Comparison of ENCODE assay signal across 8 cellular contexts in the genomic region with DNA sequence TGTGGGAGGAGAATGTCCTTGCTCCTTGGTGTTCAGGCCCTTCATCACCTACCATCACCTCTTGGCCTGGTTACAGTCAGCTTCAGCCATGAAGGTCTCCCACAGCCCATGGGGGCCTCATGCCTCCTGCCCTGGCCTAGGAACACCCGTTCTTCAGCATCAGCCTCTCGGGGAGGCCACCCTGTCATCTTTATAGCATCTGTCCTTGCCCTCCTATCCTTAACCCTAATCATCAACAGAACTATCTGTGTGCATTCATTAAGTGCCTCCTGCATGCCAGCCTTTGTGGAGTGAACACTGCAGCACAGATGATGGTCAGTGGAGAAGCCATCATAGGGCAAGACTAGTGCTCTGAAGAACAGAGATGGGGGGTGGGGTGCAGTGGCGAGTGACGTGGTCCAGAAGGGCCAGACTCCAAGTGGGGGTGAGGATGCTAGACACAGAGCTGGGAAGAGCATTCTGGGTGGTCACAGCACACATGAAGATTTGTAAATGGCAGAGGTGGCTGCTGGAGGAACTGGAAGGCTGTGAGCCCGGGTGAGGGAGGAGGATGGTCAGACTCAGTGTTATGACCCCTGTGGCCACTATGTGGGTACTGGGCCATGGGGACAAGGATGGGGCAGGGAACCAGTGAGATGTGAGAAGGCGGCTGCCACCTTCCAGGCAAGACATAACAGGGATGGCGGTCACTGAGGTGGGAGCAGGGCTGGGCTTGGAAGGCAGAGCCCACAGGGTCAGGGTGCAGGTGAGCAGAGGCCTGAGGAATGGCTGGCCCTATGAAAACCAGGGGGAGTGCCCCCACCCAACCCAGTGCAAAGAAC. TPM values are rescaled to one million over a fixed set of nuclear protein-coding genes. Genes with fewer than 3 reads are reported as not detected.
DNase-seq lines count a peak whose midpoint lies in the region; ATAC-seq and TF ChIP-seq lines count a peak whose summit lies in the region.

No MANE protein-coding gene starts in this region.

- peaks cover 0 to 24% (median 18%) of the 10 kb centered on the region in 4 donors for H3K4me1 ChIP-seq in tibial artery

- H3K36me3 Mint-ChIP-seq in activated naive CD4-positive, alpha-beta T cell treated with anti-CD3 and anti-CD28 coated beads, Interleukin-2, amount 10 ng/mL, durations not matched to agents 7 days and 5 days: peaks cover 47% of the 10 kb centered on the region
- peaks cover 35% of the 10 kb centered on the region for H3K36me3 Mint-ChIP-seq in activated CD8-positive, alpha-beta T cell treated with anti-CD3 and anti-CD28 coated beads, Interleukin-2, amount 10 ng/mL, durations not matched to agents 7 days and 5 days (ENCODE audit: low read depth)

- H3K27ac ChIP-seq in tibial artery: peak overlapping the region in 1 of 2 donors; percentile 96

- peaks cover 8 to 14% (median 13%) of the 10 kb centered on the region in 3 donors for H3K9me3 ChIP-seq in tibial artery

- CTCF ChIA-PET in activated naive CD4-positive, alpha-beta T cell treated with anti-CD3 and anti-CD28 coated beads, Interleukin-2, amount 10 ng/mL, durations not matched to agents 7 days and 5 days (lab: Charles Lee): no interaction called here
- CTCF ChIA-PET in activated CD8-positive, alpha-beta T cell treated with anti-CD3 and anti-CD28 coated beads, Interleukin-2, amount 10 ng/mL, durations not matched to agents 7 days and 5 days (lab: Charles Lee): interaction anchor here (1.2 to 2.1 kb wide), 5 partner anchors 13 to 136 kb away, joined by 3 to 7 read pairs (median 4); no protein-coding TSS in a partner anchor

- peak; percentile 18 for DNase-seq in activated naive CD4-positive, alpha-beta T cell treated with anti-CD3 and anti-CD28 coated beads, Interleukin-2, amount 10 ng/mL, durations not matched to agents 7 days and 5 days
- DNase-seq in activated naive CD4-positive, alpha-beta T cell (lab: John Stamatoyannopoulos, UW): no peak
- no peak for DNase-seq in activated CD8-positive, alpha-beta T cell treated with anti-CD3 and anti-CD28 coated beads, Interleukin-2, amount 10 ng/mL, durations not matched to agents 7 days and 5 days
- peak; percentile 41 for DNase-seq in left lobe of liver (ENCODE audit: low spot score)
- peak; percentile 12 to 61 for DNase-seq in tibial artery
- DNase-seq in AG08396 (ENCODE audit: low spot score): no peak
- no peak for DNase-seq in EL

- H3K27ac Mint-ChIP-seq in activated naive CD4-positive, alpha-beta T cell treated with anti-CD3 and anti-CD28 coated beads, Interleukin-2, amount 10 ng/mL, durations not matched to agents 7 days and 5 days: peak overlapping the region; percentile 98
- peak overlapping the region; percentile 98 for H3K27ac Mint-ChIP-seq in activated CD8-positive, alpha-beta T cell treated with anti-CD3 and anti-CD28 coated beads, Interleukin-2, amount 10 ng/mL, durations not matched to agents 7 days and 5 days

- intact Hi-C loops in tibial artery (cut with DNase I; ENCODE audit: low total_unique reads): loop anchor here (10.0 kb wide), 1 partner anchor 978 kb away; a partner anchor contains a TSS

- H3K36me3 ChIP-seq in tibial artery: no peaks in the 10 kb centered on the region

- TF ChIP-seq CTCF in tibial artery (IDR thresholded peaks at IDR 0.05): no peak

- POLR2A ChIA-PET in activated CD8-positive, alpha-beta T cell treated with anti-CD3 and anti-CD28 coated beads, Interleukin-2, amount 10 ng/mL, durations not matched to agents 7 days and 5 days (lab: Charles Lee): interaction anchor here (0.6 to 1.0 kb wide), 2 partner anchors 28 kb away, joined by 4 read pairs; no protein-coding TSS in a partner anchor

- no peak for ATAC-seq in activated CD8-positive, alpha-beta T cell treated with anti-CD3 and anti-CD28 coated beads, Interleukin-2, amount 10 ng/mL, durations not matched to agents 7 days and 5 days
- no peak for ATAC-seq in left lobe of liver
- ATAC-seq in GM18873 (IDR thresholded peaks at IDR 0.05; ENCODE audit: low FRiP score, unreplicated experiment): no peak

- H3K4me3 ChIP-seq in tibial artery: no peak overlapping the region

- no peaks in the 10 kb centered on the region for H3K27me3 ChIP-seq in tibial artery

- H3K27me3 Mint-ChIP-seq in activated naive CD4-positive, alpha-beta T cell treated with anti-CD3 and anti-CD28 coated beads, Interleukin-2, amount 10 ng/mL, durations not matched to agents 7 days and 5 days: no peaks in the 10 kb centered on the region
- H3K27me3 Mint-ChIP-seq in activated CD8-positive, alpha-beta T cell treated with anti-CD3 and anti-CD28 coated beads, Interleukin-2, amount 10 ng/mL, durations not matched to agents 7 days and 5 days (ENCODE audit: low read depth): no peaks in the 10 kb centered on the region

- H3K9me3 Mint-ChIP-seq in activated naive CD4-positive, alpha-beta T cell treated with anti-CD3 and anti-CD28 coated beads, Interleukin-2, amount 10 ng/mL, durations not matched to agents 7 days and 5 days: peaks cover 17% of the 10 kb centered on the region
- peaks cover 6% of the 10 kb centered on the region for H3K9me3 Mint-ChIP-seq in activated CD8-positive, alpha-beta T cell treated with anti-CD3 and anti-CD28 coated beads, Interleukin-2, amount 10 ng/mL, durations not matched to agents 7 days and 5 days (ENCODE audit: insufficient read depth)

- no peak overlapping the region for H3K4me3 Mint-ChIP-seq in activated naive CD4-positive, alpha-beta T cell treated with anti-CD3 and anti-CD28 coated beads, Interleukin-2, amount 10 ng/mL, durations not matched to agents 7 days and 5 days
- H3K4me3 Mint-ChIP-seq in activated CD8-positive, alpha-beta T cell treated with anti-CD3 and anti-CD28 coated beads, Interleukin-2, amount 10 ng/mL, durations not matched to agents 7 days and 5 days: no peak overlapping the region

- H3K4me1 Mint-ChIP-seq in activated naive CD4-positive, alpha-beta T cell treated with anti-CD3 and anti-CD28 coated beads, Interleukin-2, amount 10 ng/mL, durations not matched to agents 7 days and 5 days: peaks cover 59% of the 10 kb centered on the region
- H3K4me1 Mint-ChIP-seq in activated CD8-positive, alpha-beta T cell treated with anti-CD3 and anti-CD28 coated beads, Interleukin-2, amount 10 ng/mL, durations not matched to agents 7 days and 5 days (ENCODE audit: low read depth): peaks cover 53% of the 10 kb centered on the region

RNA-seq across cellular contexts. Expression of a gene that starts 3.6 kb away (rescaled TPM):
- total RNA-seq in activated CD8-positive, alpha-beta T cell treated with anti-CD3 and anti-CD28 coated beads, Interleukin-2, amount 10 ng/mL, durations not matched to agents 7 days and 5 days: 10 to 100 TPM; 51.7 to 55.4 TPM
- 8.5 TPM for total RNA-seq in left lobe of liver

RNA-seq across cellular contexts. Expression of a gene that starts 33.9 kb away (rescaled TPM):
- 10 to 100 TPM; 57.9 to 59.6 TPM for total RNA-seq in activated CD8-positive, alpha-beta T cell treated with anti-CD3 and anti-CD28 coated beads, Interleukin-2, amount 10 ng/mL, durations not matched to agents 7 days and 5 days
- 49.7 TPM for total RNA-seq in left lobe of liver

RNA-seq across cellular contexts. Expression of a gene that starts 41.7 kb away (rescaled TPM):
- total RNA-seq in activated CD8-positive, alpha-beta T cell treated with anti-CD3 and anti-CD28 coated beads, Interleukin-2, amount 10 ng/mL, durations not matched to agents 7 days and 5 days: 10 to 100 TPM; 20.8 to 21.1 TPM
- total RNA-seq in left lobe of liver: 53.3 TPM

Comparison
In these comparisons a context has a peak if more than half of its experiments do, and no peak if none do; other contexts are left out.
1. DNase-seq: peak in activated naive CD4-positive, alpha-beta T cell treated with anti-CD3 and anti-CD28 coated beads, Interleukin-2, amount 10 ng/mL, durations not matched to agents 7 days and 5 days (single experiment), left lobe of liver (single experiment) and tibial artery (2 of 2); none in activated naive CD4-positive, alpha-beta T cell (0 of 4), activated CD8-positive, alpha-beta T cell treated with anti-CD3 and anti-CD28 coated beads, Interleukin-2, amount 10 ng/mL, durations not matched to agents 7 days and 5 days (single experiment), AG08396 (single experiment) and EL (single experiment).